In the genomic region with DNA sequence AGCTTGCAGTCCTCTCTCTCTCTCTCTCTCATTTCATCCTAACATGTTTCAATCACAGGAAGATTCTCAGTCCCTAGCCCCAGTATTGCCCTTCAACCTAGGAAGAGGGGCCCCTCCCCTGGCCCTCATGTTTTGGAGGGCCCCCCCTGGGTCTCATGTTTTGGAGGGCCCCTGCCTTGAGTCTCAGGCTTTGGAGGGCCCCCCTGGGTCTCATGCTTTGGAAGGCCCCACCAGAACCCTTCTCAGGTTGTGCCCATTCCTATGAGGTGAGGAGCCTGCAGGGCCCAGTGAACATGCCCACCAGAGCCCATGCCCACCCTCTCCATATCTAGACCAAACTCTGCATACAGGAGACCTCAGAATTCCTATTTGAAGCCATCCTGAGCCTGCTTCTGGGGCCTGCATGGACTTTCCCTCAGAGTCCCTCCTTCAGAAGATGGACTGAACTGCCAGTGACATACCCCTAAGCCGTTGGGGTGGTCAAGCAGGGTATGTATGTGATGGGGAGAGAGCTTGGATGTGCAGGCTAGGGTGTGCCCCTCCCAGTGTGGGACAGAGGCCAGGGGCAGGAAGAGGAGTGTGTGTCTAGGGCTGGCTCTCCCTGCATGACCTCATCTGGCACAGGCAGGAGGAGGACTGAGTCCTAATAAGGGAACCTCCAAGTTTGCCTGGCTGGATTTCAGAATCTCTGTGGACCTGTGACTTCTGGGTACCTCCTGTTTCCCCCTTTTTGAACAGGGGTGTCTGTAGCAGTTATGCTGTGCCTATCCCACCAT, we compare ENCODE assay signal across 10 cellular contexts. TPM values are rescaled to one million over a fixed set of nuclear protein-coding genes. Genes with fewer than 3 reads are reported as not detected.
DNase-seq lines count a peak whose midpoint lies in the region; ATAC-seq and TF ChIP-seq lines count a peak whose summit lies in the region.
"Had no signal": no experiment of that assay in that cellular context is flagged by ENCODE, and none has a peak within 500 bp of the region (broad histone marks: within the 10 kb centered on the region; RNA-seq: fewer than 3 reads in every experiment).

No MANE protein-coding gene starts in this region.

- no peak overlapping the region for H3K14ac ChIP-seq in trophoblast cell (ENCODE audit: low read length)

- no peaks in the 10 kb centered on the region for H3K36me3 ChIP-seq in brain microvascular endothelial cell (replicated peaks)
- H3K36me3 ChIP-seq in trophoblast cell (ENCODE audit: control insufficient read depth in 1 of 2, insufficient read depth in 2 of 2, low read length in 2 of 2), result no peaks in the 10 kb centered on the region

- no peak overlapping the region for H3K4me3 ChIP-seq in brain microvascular endothelial cell (ENCODE audit: low read depth, low read length)
- H3K4me3 ChIP-seq in trophoblast cell (ENCODE audit: low read depth, low read length), result no peak overlapping the region

- H3K27ac Mint-ChIP-seq in HFFc6, result peak overlapping the region; percentile 71
- H3K27ac Mint-ChIP-seq in stimulated activated effector memory CD8-positive, alpha-beta T cell treated with anti-CD3 and anti-CD28 coated beads, Interleukin-12 subunit alpha, Interleukin-12 subunit beta, amount 100 ng/mL, for 72 hours, result peak overlapping the region; percentile 49

- H2BK120ac ChIP-seq in trophoblast cell (ENCODE audit: insufficient read depth, low read length, poor library complexity), result no peak overlapping the region

- ATAC-seq in stimulated activated effector memory CD8-positive, alpha-beta T cell treated with anti-CD3 and anti-CD28 coated beads, Interleukin-12 subunit alpha, Interleukin-12 subunit beta, amount 100 ng/mL, for 72 hours, result no peak
- ATAC-seq in HG03457 (IDR thresholded peaks at IDR 0.05; ENCODE audit: unreplicated experiment) (no peak), HG03565 (IDR thresholded peaks at IDR 0.05; ENCODE audit: unreplicated experiment) (no peak), GM21447 (IDR thresholded peaks at IDR 0.05; ENCODE audit: unreplicated experiment) (no peak)
- ATAC-seq: naive thymus-derived CD8-positive, alpha-beta T cell had no signal

- H3K4me2 ChIP-seq in trophoblast cell (ENCODE audit: low read length), result no peak overlapping the region

- H4K91ac ChIP-seq in trophoblast cell (ENCODE audit: low read depth, low read length), result no peak overlapping the region

- no peak overlapping the region for H2AK5ac ChIP-seq in trophoblast cell (ENCODE audit: low read length)

- H3K4me1 Mint-ChIP-seq in HFFc6 (ENCODE audit: low read depth), result peaks cover 45% of the 10 kb centered on the region
- H3K4me1 Mint-ChIP-seq in stimulated activated effector memory CD8-positive, alpha-beta T cell treated with anti-CD3 and anti-CD28 coated beads, Interleukin-12 subunit alpha, Interleukin-12 subunit beta, amount 100 ng/mL, for 72 hours, result peaks cover 6% of the 10 kb centered on the region

- no peak overlapping the region for H2BK12ac ChIP-seq in trophoblast cell (ENCODE audit: low read length)

- no peaks in the 10 kb centered on the region; the same call in 1 of the 2 replicates for H3K36me3 Mint-ChIP-seq in HFFc6 (ENCODE audit: low read depth)
- no peaks in the 10 kb centered on the region for H3K36me3 Mint-ChIP-seq in stimulated activated effector memory CD8-positive, alpha-beta T cell treated with anti-CD3 and anti-CD28 coated beads, Interleukin-12 subunit alpha, Interleukin-12 subunit beta, amount 100 ng/mL, for 72 hours

- in situ Hi-C loops in brain microvascular endothelial cell (cut with HindIII; ENCODE audit: low pct_ligation_motif_present, low sequenced_read_pairs), result no loop called here

- no CpG with 5 or more reads among the region's 1 CpG for WGBS in trophoblast cell (ENCODE audit: extremely low coverage, insufficient coverage, insufficient read length)

- no peak overlapping the region for H3K4me3 Mint-ChIP-seq in HFFc6
- no peak overlapping the region for H3K4me3 Mint-ChIP-seq in stimulated activated effector memory CD8-positive, alpha-beta T cell treated with anti-CD3 and anti-CD28 coated beads, Interleukin-12 subunit alpha, Interleukin-12 subunit beta, amount 100 ng/mL, for 72 hours
- H3K4me3 Mint-ChIP-seq: naive thymus-derived CD8-positive, alpha-beta T cell had no signal

- H3K79me1 ChIP-seq in trophoblast cell (ENCODE audit: low read length), result no peaks in the 10 kb centered on the region

- no peaks in the 10 kb centered on the region for H3K4me1 ChIP-seq in trophoblast cell (ENCODE audit: control insufficient read depth in 1 of 2, insufficient read depth in 2 of 2, low read length in 2 of 2)

- no peaks in the 10 kb centered on the region for H3K79me2 ChIP-seq in trophoblast cell (ENCODE audit: control insufficient read depth, insufficient read depth, low read length, poor library complexity)

- no peak overlapping the region for H4K12ac ChIP-seq in trophoblast cell (ENCODE audit: low read depth, low read length)

- H3K27me3 ChIP-seq in brain microvascular endothelial cell (replicated peaks) (no peaks in the 10 kb centered on the region), trophoblast cell (ENCODE audit: insufficient read depth, low read length) (no peaks in the 10 kb centered on the region)

- H4K8ac ChIP-seq in trophoblast cell (ENCODE audit: low read depth, low read length), result no peak overlapping the region

- peak; percentile 25 for DNase-seq in HFFc6
- DNase-seq in brain microvascular endothelial cell, result peak; percentile 24
- peak; percentile 38 for DNase-seq in iPS-NIHi11 (ENCODE audit: low spot score)
- DNase-seq in stimulated activated effector memory CD8-positive, alpha-beta T cell treated with anti-CD3 and anti-CD28 coated beads, Interleukin-12 subunit alpha, Interleukin-12 subunit beta, amount 100 ng/mL, for 72 hours (ENCODE audit: low spot score in 2 of 2), result no peak
- DNase-seq in trophoblast cell, result no peak
- DNase-seq: cortex of kidney; naive thymus-derived CD8-positive, alpha-beta T cell had no signal

- no peak overlapping the region for H3K18ac ChIP-seq in trophoblast cell (ENCODE audit: low read length)

- H3K9me3 ChIP-seq in trophoblast cell (ENCODE audit: insufficient read depth, low read depth, low read length), result no peaks in the 10 kb centered on the region

- no peak overlapping the region for H3K9ac ChIP-seq in trophoblast cell (ENCODE audit: low read length)

- H3K27me3 Mint-ChIP-seq in HFFc6 (ENCODE audit: insufficient read depth), result no peaks in the 10 kb centered on the region; the same call in 1 of the 2 replicates
- H3K27me3 Mint-ChIP-seq: naive thymus-derived CD8-positive, alpha-beta T cell had no signal

- H3K23ac ChIP-seq in trophoblast cell (ENCODE audit: low read length), result no peak overlapping the region

- H3K27ac ChIP-seq in brain microvascular endothelial cell (no peak overlapping the region), trophoblast cell (ENCODE audit: low read depth, low read length) (no peak overlapping the region)

- H2BK5ac ChIP-seq in trophoblast cell (ENCODE audit: low read depth, low read length, poor library complexity), result no peak overlapping the region

- H3K9me3 Mint-ChIP-seq in HFFc6, result no peaks in the 10 kb centered on the region
- no peaks in the 10 kb centered on the region for H3K9me3 Mint-ChIP-seq in stimulated activated effector memory CD8-positive, alpha-beta T cell treated with anti-CD3 and anti-CD28 coated beads, Interleukin-12 subunit alpha, Interleukin-12 subunit beta, amount 100 ng/mL, for 72 hours
- H3K9me3 Mint-ChIP-seq: naive thymus-derived CD8-positive, alpha-beta T cell had no signal

- no peak overlapping the region for H3K4ac ChIP-seq in trophoblast cell (ENCODE audit: low read depth, low read length)

- TF ChIP-seq CTCF in HFFc6 (IDR thresholded peaks at IDR 0.05), result no peak
- no peak for TF ChIP-seq CTCF in brain microvascular endothelial cell (IDR thresholded peaks at IDR 0.05; ENCODE audit: low read depth, low read length, missing control alignments)

- no peak overlapping the region for H2AFZ ChIP-seq in trophoblast cell (ENCODE audit: insufficient read depth, low read length, poor library complexity)

RNA-seq across cellular contexts. Expression of a gene that starts 8.1 kb away (rescaled TPM):
- 100 to 1,000 TPM; 213 to 248 (median 223) TPM for total RNA-seq in HFFc6 (2021; fragmentation: NEBNext Ultra II Directional; extraction: Animal tissue kit (Norgen Biotek cat#: 25700))
- polyA plus RNA-seq in trophoblast cell (2013), result 201 and 203 TPM in 2 replicates

RNA-seq across cellular contexts. Expression of a gene that starts 33.2 kb away (rescaled TPM):
- total RNA-seq in HFFc6 (2021; fragmentation: NEBNext Ultra II Directional; extraction: Animal tissue kit (Norgen Biotek cat#: 25700)), result 1 to 10 TPM; 5.6 to 9.5 (median 8.0) TPM
- polyA plus RNA-seq in trophoblast cell (2013), result 13.7 and 13.9 TPM in 2 replicates

Comparison
In these comparisons a context has a peak if more than half of its experiments do, and no peak if none do; other contexts are left out.
1. DNase-seq: peak in HFFc6 (single experiment), brain microvascular endothelial cell (single experiment) and iPS-NIHi11 (single experiment); none in stimulated activated effector memory CD8-positive, alpha-beta T cell treated with anti-CD3 and anti-CD28 coated beads, Interleukin-12 subunit alpha, Interleukin-12 subunit beta, amount 100 ng/mL, for 72 hours (0 of 2) and trophoblast cell (0 of 2).